ENCODE assay signal across 1 cellular context in genomic region chr5:14684757-14685156, GRCh38.
TF ChIP-seq lines count a peak whose summit lies in the region.

No MANE protein-coding gene starts in this region.

TF ChIP-seq in H1, 55 proteins besides CTCF, POLR2A, EP300 and RAD21:
- TF ChIP-seq MAFK (IDR thresholded peaks at IDR 0.05; ENCODE audit: low read depth, low read length) (no peak), BCL11A (IDR thresholded peaks at IDR 0.05; ENCODE audit: low read depth in 2 of 2, low read length in 2 of 2) (no peak), SIRT6 (IDR thresholded peaks at IDR 0.05; ENCODE audit: low read length) (no peak), PHF8 (conservative IDR thresholded peaks at IDR 0.05; ENCODE audit: low read depth, low read length) (no peak), RNF2 (IDR thresholded peaks at IDR 0.05; ENCODE audit: borderline replicate concordance, low read depth, low read length, missing control alignments, poor library complexity, severe bottlenecking) (no peak), SP4 (IDR thresholded peaks at IDR 0.05; ENCODE audit: low read length) (no peak), FOSL1 (IDR thresholded peaks at IDR 0.05; ENCODE audit: insufficient read depth, low read depth, low read length) (no peak), ZNF274 (IDR thresholded peaks at IDR 0.05; ENCODE audit: borderline replicate concordance, extremely low read depth, low read length) (no peak), GTF2F1 (IDR thresholded peaks at IDR 0.05; ENCODE audit: borderline replicate concordance, low read depth, low read length) (no peak), BRCA1 (IDR thresholded peaks at IDR 0.05; ENCODE audit: low read depth, low read length) (no peak), ASH2L (IDR thresholded peaks at IDR 0.05; ENCODE audit: low read length) (no peak), BACH1 (IDR thresholded peaks at IDR 0.05; ENCODE audit: low read length) (no peak), SIN3A (conservative IDR thresholded peaks at IDR 0.05 in 1 of 2, IDR thresholded peaks at IDR 0.05 in 1 of 2; ENCODE audit: low read depth in 1 of 2, low read length in 2 of 2) (no peak), CHD2 (IDR thresholded peaks at IDR 0.05; ENCODE audit: low read length) (no peak), JUND (IDR thresholded peaks at IDR 0.05; ENCODE audit: low read length) (no peak)
- TF ChIP-seq, protein P1, sequence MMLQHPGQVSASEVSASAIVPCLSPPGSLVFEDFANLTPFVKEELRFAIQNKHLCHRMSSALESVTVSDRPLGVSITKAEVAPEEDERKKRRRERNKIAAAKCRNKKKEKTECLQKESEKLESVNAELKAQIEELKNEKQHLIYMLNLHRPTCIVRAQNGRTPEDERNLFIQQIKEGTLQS (IDR thresholded peaks at IDR 0.05; ENCODE audit: insufficient read depth, low read depth, low read length): no peak
- TF ChIP-seq, protein P2, sequence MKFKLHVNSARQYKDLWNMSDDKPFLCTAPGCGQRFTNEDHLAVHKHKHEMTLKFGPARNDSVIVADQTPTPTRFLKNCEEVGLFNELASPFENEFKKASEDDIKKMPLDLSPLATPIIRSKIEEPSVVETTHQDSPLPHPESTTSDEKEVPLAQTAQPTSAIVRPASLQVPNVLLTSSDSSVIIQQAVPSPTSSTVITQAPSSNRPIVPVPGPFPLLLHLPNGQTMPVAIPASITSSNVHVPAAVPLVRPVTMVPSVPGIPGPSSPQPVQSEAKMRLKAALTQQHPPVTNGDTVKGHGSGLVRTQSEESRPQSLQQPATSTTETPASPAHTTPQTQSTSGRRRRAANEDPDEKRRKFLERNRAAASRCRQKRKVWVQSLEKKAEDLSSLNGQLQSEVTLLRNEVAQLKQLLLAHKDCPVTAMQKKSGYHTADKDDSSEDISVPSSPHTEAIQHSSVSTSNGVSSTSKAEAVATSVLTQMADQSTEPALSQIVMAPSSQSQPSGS (IDR thresholded peaks at IDR 0.05; ENCODE audit: low read length): no peak
